In genomic region chr3:109334572-109334971, GRCh38 we compare ENCODE assay signal across 23 cellular contexts. TPM values are rescaled to one million over a fixed set of nuclear protein-coding genes. Genes with fewer than 3 reads are reported as not detected.
"Had no signal": no experiment of that assay in that cellular context is flagged by ENCODE, and none has a peak within 500 bp of the region (broad histone marks: within the 10 kb centered on the region; RNA-seq: fewer than 3 reads in every experiment).

No MANE protein-coding gene starts in this region.

- H3K4me3 ChIP-seq: adrenal gland, dorsolateral prefrontal cortex, spleen had no signal

- H3K4me3 Mint-ChIP-seq: activated CD4-positive, alpha-beta memory T cell treated with anti-CD3 and anti-CD28 coated beads for 36 hours; activated CD8-positive, alpha-beta memory T cell treated with anti-CD3 and anti-CD28 coated beads, Interleukin-2, amount 10 ng/mL, durations not matched to agents 7 days and 5 days; activated naive CD4-positive, alpha-beta T cell treated with anti-CD3 and anti-CD28 coated beads, Interleukin-2, amount 10 ng/mL, durations not matched to agents 7 days and 5 days; activated T-cell treated with anti-CD3 and anti-CD28 coated beads, Interleukin-2, amount 50 U/mL, for 24 hours; stimulated activated naive CD8-positive, alpha-beta T cell treated with anti-CD3 and anti-CD28 coated beads, Interleukin-15, amount 100 ng/mL, for 72 hours; T-cell had no signal

- H3K27ac Mint-ChIP-seq: activated CD4-positive, alpha-beta memory T cell treated with anti-CD3 and anti-CD28 coated beads for 36 hours; activated CD8-positive, alpha-beta memory T cell treated with anti-CD3 and anti-CD28 coated beads, Interleukin-2, amount 10 ng/mL, durations not matched to agents 7 days and 5 days; activated naive CD4-positive, alpha-beta T cell treated with anti-CD3 and anti-CD28 coated beads, Interleukin-2, amount 10 ng/mL, durations not matched to agents 7 days and 5 days; activated T-cell treated with anti-CD3 and anti-CD28 coated beads, Interleukin-2, amount 50 U/mL, for 24 hours; stimulated activated naive CD8-positive, alpha-beta T cell treated with anti-CD3 and anti-CD28 coated beads, Interleukin-15, amount 100 ng/mL, for 72 hours; T-cell; type B pancreatic cell had no signal

- DNase-seq: activated CD4-positive, alpha-beta memory T cell treated with anti-CD3 and anti-CD28 coated beads for 36 hours; activated CD8-positive, alpha-beta memory T cell treated with anti-CD3 and anti-CD28 coated beads, Interleukin-2, amount 10 ng/mL, durations not matched to agents 7 days and 5 days; activated naive CD4-positive, alpha-beta T cell treated with anti-CD3 and anti-CD28 coated beads, Interleukin-2, amount 10 ng/mL, durations not matched to agents 7 days and 5 days; activated T-cell treated with anti-CD3 and anti-CD28 coated beads, Interleukin-2, amount 50 U/mL, for 24 hours; adrenal gland; dorsolateral prefrontal cortex; hippocampal formation; mammary epithelial cell; naive thymus-derived CD8-positive, alpha-beta T cell; spleen; stimulated activated naive CD8-positive, alpha-beta T cell treated with anti-CD3 and anti-CD28 coated beads, Interleukin-15, amount 100 ng/mL, for 72 hours; T-cell; T-helper 9 cell had no signal

- H3K27me3 ChIP-seq: adrenal gland had no signal

- H3K9me3 Mint-ChIP-seq: activated CD4-positive, alpha-beta memory T cell treated with anti-CD3 and anti-CD28 coated beads for 36 hours; activated T-cell treated with anti-CD3 and anti-CD28 coated beads, Interleukin-2, amount 50 U/mL, for 24 hours; naive thymus-derived CD8-positive, alpha-beta T cell; stimulated activated naive CD8-positive, alpha-beta T cell treated with anti-CD3 and anti-CD28 coated beads, Interleukin-15, amount 100 ng/mL, for 72 hours; T-cell; type B pancreatic cell had no signal

- H3K9me3 ChIP-seq: adrenal gland, spleen had no signal

- H3K36me3 Mint-ChIP-seq: T-cell, type B pancreatic cell had no signal

- H3K36me3 ChIP-seq: adrenal gland, spleen had no signal

- H3K27ac ChIP-seq: adrenal gland, dorsolateral prefrontal cortex, spleen had no signal

- ATAC-seq: activated CD8-positive, alpha-beta memory T cell treated with anti-CD3 and anti-CD28 coated beads, Interleukin-2, amount 10 ng/mL, durations not matched to agents 7 days and 5 days; esophagus mucosa; left lobe of liver; naive thymus-derived CD8-positive, alpha-beta T cell; sciatic nerve; stimulated activated naive CD8-positive, alpha-beta T cell treated with anti-CD3 and anti-CD28 coated beads, Interleukin-15, amount 100 ng/mL, for 72 hours; T-cell had no signal

RNA-seq across cellular contexts. Expression of gene DPPA4, which starts 2.8 kb away (rescaled TPM):
- total RNA-seq: activated CD4-positive, alpha-beta memory T cell treated with anti-CD3 and anti-CD28 coated beads for 36 hours; activated CD8-positive, alpha-beta memory T cell treated with anti-CD3 and anti-CD28 coated beads, Interleukin-2, amount 10 ng/mL, durations not matched to agents 7 days and 5 days; cardiac septum; esophagus mucosa; mammary epithelial cell; osteoblast; pulmonary artery endothelial cell; sciatic nerve had no signal
- polyA plus RNA-seq: keratinocyte, mammary epithelial cell had no signal

RNA-seq across cellular contexts. Expression of gene DPPA2, which starts 18.3 kb away (rescaled TPM):
- total RNA-seq: activated CD4-positive, alpha-beta memory T cell treated with anti-CD3 and anti-CD28 coated beads for 36 hours; activated CD8-positive, alpha-beta memory T cell treated with anti-CD3 and anti-CD28 coated beads, Interleukin-2, amount 10 ng/mL, durations not matched to agents 7 days and 5 days; adrenal gland; cardiac septum; dorsolateral prefrontal cortex; esophagus mucosa; left lobe of liver; mammary epithelial cell; mucosa of gallbladder; naive thymus-derived CD8-positive, alpha-beta T cell; osteoblast; pulmonary artery endothelial cell; sciatic nerve; spleen; T-cell; temporal lobe had no signal
- polyA plus RNA-seq: adrenal gland; keratinocyte; mammary epithelial cell; naive thymus-derived CD8-positive, alpha-beta T cell; spleen had no signal
